Comparison of ENCODE assay signal across 8 cellular contexts in the genomic region with DNA sequence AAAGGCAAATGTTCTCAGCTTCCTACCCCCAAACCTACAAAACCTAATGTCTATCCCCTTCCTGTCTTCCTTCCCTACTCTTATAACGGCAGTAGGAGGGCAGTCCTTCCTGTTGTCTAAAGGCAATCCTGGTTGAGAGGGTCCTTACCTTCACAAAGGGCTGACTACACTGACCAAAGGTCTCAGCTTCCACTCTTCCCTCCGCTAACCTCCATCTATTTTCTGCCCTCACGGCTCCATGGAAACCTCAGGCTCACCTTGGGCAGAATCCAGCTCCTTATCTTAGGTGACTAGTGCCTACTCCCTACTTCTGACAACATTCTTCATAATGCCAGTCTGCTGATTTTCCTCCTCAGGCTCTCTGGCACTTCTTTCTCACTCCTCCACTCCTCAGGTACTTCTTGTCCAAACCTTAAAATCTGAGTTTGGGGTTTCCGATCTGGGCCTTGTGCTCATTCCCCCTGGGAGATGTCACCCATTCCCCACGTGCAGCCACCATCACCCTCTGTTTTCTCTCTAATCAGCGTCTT. TPM values are rescaled to one million over a fixed set of nuclear protein-coding genes. Genes with fewer than 3 reads are reported as not detected.
DNase-seq lines count a peak whose midpoint lies in the region; ATAC-seq, FAIRE-seq and TF ChIP-seq lines count a peak whose summit lies in the region.

No MANE protein-coding gene starts in this region.

- H3K4me3 ChIP-seq in CD8-positive, alpha-beta T cell (ENCODE audit: low read depth, low read length) = peak overlapping the region; percentile 99
- peak overlapping the region; percentile 88 for H3K4me3 ChIP-seq in Loucy (ENCODE audit: low read length, poor library complexity, severe bottlenecking)

- H4K20me1 ChIP-seq in Loucy (ENCODE audit: insufficient read depth, low read length, poor library complexity, severe bottlenecking) = no peaks in the 10 kb centered on the region

- H3K9me2 ChIP-seq in Loucy (replicated peaks; ENCODE audit: low read depth, low read length) = no peaks in the 10 kb centered on the region

- peak overlapping the region; percentile 81 for H3K27ac ChIP-seq in CD8-positive, alpha-beta T cell (ENCODE audit: low read depth, low read length)

- no peak for TF ChIP-seq POLR2A in GM12891 (IDR thresholded peaks at IDR 0.05; ENCODE audit: low read depth, low read length)

- H3K4me1 ChIP-seq in CD8-positive, alpha-beta T cell (ENCODE audit: insufficient read depth, low read length) = peaks cover 26% of the 10 kb centered on the region
- peaks cover 34% of the 10 kb centered on the region for H3K4me1 ChIP-seq in Loucy (ENCODE audit: insufficient read depth, low read length, poor library complexity, severe bottlenecking)

- no peak for ATAC-seq in CD8-positive, alpha-beta T cell
- ATAC-seq in HG03432 (IDR thresholded peaks at IDR 0.05; ENCODE audit: unreplicated experiment) = no peak

- H3K27me3 ChIP-seq in CD8-positive, alpha-beta T cell (ENCODE audit: insufficient read depth, low read length) = no peaks in the 10 kb centered on the region
- no peaks in the 10 kb centered on the region for H3K27me3 ChIP-seq in Loucy (ENCODE audit: insufficient read depth, low read length, poor library complexity, severe bottlenecking)

- H3K9me3 ChIP-seq in CD8-positive, alpha-beta T cell (ENCODE audit: low read length) = no peaks in the 10 kb centered on the region
- no peaks in the 10 kb centered on the region for H3K9me3 ChIP-seq in Loucy (ENCODE audit: insufficient read depth, low read depth, low read length)

- peak overlapping the region; percentile 90 for H3K4me2 ChIP-seq in Loucy (ENCODE audit: low read depth, low read length, poor library complexity, severe bottlenecking)

- CTCF ChIA-PET in CD8-positive, alpha-beta T cell (lab: Charles Lee) = interaction anchor here (1.6 to 2.3 kb wide), 2 partner anchors 12 to 75 kb away, joined by 5 to 17 read pairs; partner anchors contain the start of gene NAPEPLD
- CTCF ChIA-PET in MCF 10A (lab: Yijun Ruan, JAX) (interaction anchor here (0.6 to 7.8 kb wide), 3 partner anchors 10 to 316 kb away, joined by 4 to 65 read pairs (median 15); no protein-coding TSS in a partner anchor), GM10248 (lab: Yijun Ruan, JAX) (interaction anchor here (1.2 to 6.6 kb wide), 3 partner anchors 11 to 19 kb away, joined by 4 to 62 read pairs (median 12); no protein-coding TSS in a partner anchor)

- POLR2A ChIA-PET in CD8-positive, alpha-beta T cell (lab: Charles Lee) = interaction anchor here (1.3 to 1.7 kb wide), 3 partner anchors 9 to 206 kb away, joined by 3 to 8 read pairs (median 7); no protein-coding TSS in a partner anchor
- POLR2A ChIA-PET in MCF 10A (lab: Yijun Ruan, JAX) (interaction anchor here (0.7 to 4.0 kb wide), 13 partner anchors 10 to 325 kb away, joined by 3 to 40 read pairs (median 8); partner anchors contain the start of genes FAM185A, NAPEPLD and PSMC2), GM10248 (lab: Yijun Ruan, JAX) (no interaction called here)

- H3K4me1 Mint-ChIP-seq in CD8-positive, alpha-beta T cell (ENCODE audit: low read depth) = peaks cover 41% of the 10 kb centered on the region
- H3K4me1 Mint-ChIP-seq in MCF 10A (ENCODE audit: insufficient read depth, unreplicated experiment) (peaks cover 11% of the 10 kb centered on the region), mesothelial cell of epicardium (peaks cover 18% of the 10 kb centered on the region)

- H3K27me3 Mint-ChIP-seq in CD8-positive, alpha-beta T cell (ENCODE audit: low read depth) = no peaks in the 10 kb centered on the region
- no peaks in the 10 kb centered on the region for H3K27me3 Mint-ChIP-seq in MCF 10A (ENCODE audit: insufficient read depth, unreplicated experiment)
- no peaks in the 10 kb centered on the region for H3K27me3 Mint-ChIP-seq in mesothelial cell of epicardium (ENCODE audit: low read depth)

- no TSS peak for BruUV-seq in MCF 10A (replicated peaks; lab: Mats Ljungman, UMichigan)

- H3K79me2 ChIP-seq in Loucy (ENCODE audit: insufficient read depth, low read length) = peaks cover 24% of the 10 kb centered on the region

- H3K9ac ChIP-seq in Loucy (ENCODE audit: low read depth, low read length, poor library complexity, severe bottlenecking) = peak overlapping the region; percentile 85

- FAIRE-seq in GM12891 (lab: Jason Lieb, UNC) = no peak

- H3K36me3 ChIP-seq in CD8-positive, alpha-beta T cell (ENCODE audit: insufficient read depth, low read length) = no peaks in the 10 kb centered on the region
- H3K36me3 ChIP-seq in Loucy (ENCODE audit: insufficient read depth, low read length) = no peaks in the 10 kb centered on the region

- H2AFZ ChIP-seq in Loucy (ENCODE audit: low read length) = peak overlapping the region; percentile 97

- no peak for DNase-seq in CD8-positive, alpha-beta T cell
- DNase-seq in MCF 10A (ENCODE audit: unreplicated experiment) = no peak
- DNase-seq in mesothelial cell of epicardium (ENCODE audit: low spot score in 2 of 2, unreplicated experiment in 2 of 2) = no peak
- DNase-seq in GM10248 (ENCODE audit: extremely low spot score) = no peak
- no peak for DNase-seq in GM12891 (ENCODE audit: insufficient read length, low spot score)
- no peak for DNase-seq in activated CD8-positive, alpha-beta memory T cell treated with anti-CD3 and anti-CD28 coated beads, Interleukin-2, amount 50 U/mL, for 48 hours

- peaks cover 13% of the 10 kb centered on the region for H3K36me3 Mint-ChIP-seq in CD8-positive, alpha-beta T cell
- H3K36me3 Mint-ChIP-seq in MCF 10A (ENCODE audit: insufficient read depth, unreplicated experiment) (peaks cover 7% of the 10 kb centered on the region), mesothelial cell of epicardium (peaks cover 8% of the 10 kb centered on the region)

- intact Hi-C loops in CD8-positive, alpha-beta T cell (cut with DNase I, micrococcal nuclease) = loop anchor here (1.0 to 10.0 kb wide), 7 partner anchors 75 to 1131 kb away; partner anchors contain the start of genes FAM185A (in 2 of the 2), NAPEPLD (in 2 of the 2), DNAJC2 (in 1 of the 2) and ORC5 (in 1 of the 2)
- intact Hi-C loops in MCF 10A (cut with micrococcal nuclease) = loop anchor here (2.0 kb wide), 1 partner anchor 75 kb away; the partner anchor contains the start of gene NAPEPLD

- H3K9me3 Mint-ChIP-seq in CD8-positive, alpha-beta T cell = no peaks in the 10 kb centered on the region
- H3K9me3 Mint-ChIP-seq in MCF 10A (ENCODE audit: unreplicated experiment) (no peaks in the 10 kb centered on the region), mesothelial cell of epicardium (no peaks in the 10 kb centered on the region)

- H3K27ac Mint-ChIP-seq in CD8-positive, alpha-beta T cell = peak overlapping the region; percentile 89
- H3K27ac Mint-ChIP-seq in MCF 10A (ENCODE audit: low read depth, unreplicated experiment) (peak overlapping the region; percentile 81), mesothelial cell of epicardium (peak overlapping the region; percentile 94)

- H3F3A ChIP-seq in Loucy (ENCODE audit: low read depth) = no peaks in the 10 kb centered on the region

- H3K4me3 Mint-ChIP-seq in CD8-positive, alpha-beta T cell = peak overlapping the region; percentile 77
- H3K4me3 Mint-ChIP-seq in MCF 10A (ENCODE audit: unreplicated experiment) (peak overlapping the region; percentile 83), mesothelial cell of epicardium (peak overlapping the region; percentile 81)

- no peak for TF ChIP-seq CTCF in CD8-positive, alpha-beta T cell (IDR thresholded peaks at IDR 0.05)
- TF ChIP-seq CTCF in Loucy (conservative IDR thresholded peaks at IDR 0.05; ENCODE audit: low read length) = no peak
- no peak for TF ChIP-seq CTCF in MCF 10A (IDR thresholded peaks at IDR 0.05; ENCODE audit: unreplicated experiment)
- no peak for TF ChIP-seq CTCF in mesothelial cell of epicardium (IDR thresholded peaks at IDR 0.05; ENCODE audit: unreplicated experiment)
- TF ChIP-seq CTCF in GM10248 (IDR thresholded peaks at IDR 0.05; ENCODE audit: control extremely low read depth, extremely low read depth, low read depth, missing control alignments) = no peak

TF ChIP-seq in GM12891, 5 proteins besides CTCF, POLR2A, EP300 and RAD21:
- TF ChIP-seq SPI1 (IDR thresholded peaks at IDR 0.05; ENCODE audit: low read depth, low read length) (no peak), PAX5 (IDR thresholded peaks at IDR 0.05; ENCODE audit: insufficient read depth, low read length, severe bottlenecking) (no peak), POLR2AphosphoS5 (IDR thresholded peaks at IDR 0.05; ENCODE audit: low read depth, low read length) (no peak), TAF1 (IDR thresholded peaks at IDR 0.05; ENCODE audit: low read depth, low read length) (no peak), POU2F2 (IDR thresholded peaks at IDR 0.05; ENCODE audit: low read depth, low read length) (no peak)

RNA-seq across cellular contexts. Expression of gene FBXL13, which starts 0.5 kb away (rescaled TPM):
- total RNA-seq in CD8-positive, alpha-beta T cell = 1 to 10 TPM; 1.5 to 2.4 TPM
- total RNA-seq in MCF 10A (2022) = 0.35 and 0.74 TPM in 2 replicates
- 3.6 to 4.7 TPM (median 3.8 TPM) in 3 replicates for total RNA-seq in mesothelial cell of epicardium
- polyA plus RNA-seq in GM12891 (2012; ENCODE audit: low read depth, missing spikeins) = 0.18 TPM

RNA-seq across cellular contexts. Expression of gene ARMC10, which starts 0.9 kb away (rescaled TPM):
- 1 to 10 TPM; 6.3 to 6.6 TPM for total RNA-seq in CD8-positive, alpha-beta T cell
- 43.4 and 52.0 TPM in 2 replicates for total RNA-seq in MCF 10A (2022)
- total RNA-seq in mesothelial cell of epicardium = 26.6 to 31.2 TPM (median 31.0 TPM) in 3 replicates
- polyA plus RNA-seq in GM12891 (2012; ENCODE audit: low read depth, missing spikeins) = 15.7 TPM
